21 cellular contexts compared by ENCODE assay signal in the genomic region with DNA sequence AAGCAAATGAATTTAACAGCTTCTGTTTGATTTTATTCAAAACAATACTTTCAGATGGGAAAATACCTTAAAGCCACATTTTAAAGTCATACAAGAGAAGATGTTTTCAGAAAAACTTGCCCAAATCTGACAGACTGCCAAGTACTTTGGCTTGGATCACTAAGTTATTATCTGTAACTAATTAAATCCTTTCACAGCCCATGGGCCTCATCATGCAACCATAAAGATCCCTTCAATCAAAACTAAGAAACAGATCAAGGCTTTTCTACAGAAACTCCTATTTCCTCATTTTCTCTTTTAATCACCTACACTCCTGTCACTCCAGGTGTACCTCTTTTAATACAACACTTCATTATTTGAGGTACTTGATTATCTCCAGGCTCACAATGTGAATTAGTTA. TPM values are rescaled to one million over a fixed set of nuclear protein-coding genes. Genes with fewer than 3 reads are reported as not detected.
A peak's percentile ranks its signal among the peaks of the same experiment; 100 is the strongest.
DNase-seq lines count a peak whose midpoint lies in the region; ATAC-seq and TF ChIP-seq lines count a peak whose summit lies in the region.
"Had no signal": no experiment of that assay in that cellular context is flagged by ENCODE, and none has a peak within 500 bp of the region (broad histone marks: within the 10 kb centered on the region; RNA-seq: fewer than 3 reads in every experiment).

No MANE protein-coding gene starts in this region.

- peaks cover 18% of the 10 kb centered on the region for H3K36me3 Mint-ChIP-seq in T-cell

- POLR2A ChIA-PET in T-cell (lab: Charles Lee) = no interaction called here

- H3K27ac Mint-ChIP-seq in T-cell = no peak overlapping the region
- H3K27ac Mint-ChIP-seq: type B pancreatic cell had no signal

- peaks cover 18 to 21% (median 18%) of the 10 kb centered on the region in 3 donors for H3K4me1 Mint-ChIP-seq in T-cell

- ATAC-seq in GM18511 (IDR thresholded peaks at IDR 0.05; ENCODE audit: unreplicated experiment) (peak; percentile 71), HG02938 (IDR thresholded peaks at IDR 0.05; ENCODE audit: unreplicated experiment) (peak; percentile 50), T-cell (replicated peaks in 1 of 4) (no peak), GM21526 (IDR thresholded peaks at IDR 0.05; ENCODE audit: low FRiP score, unreplicated experiment) (no peak)
- ATAC-seq: heart right ventricle, psoas muscle had no signal

- CTCF ChIA-PET in T-cell (lab: Charles Lee) = no interaction called here

- no peak overlapping the region for H3K4me3 Mint-ChIP-seq in T-cell
- H3K4me3 Mint-ChIP-seq: CD8-positive, alpha-beta memory T cell; type B pancreatic cell had no signal

- H3K4me3 ChIP-seq in astrocyte of the cerebellum (ENCODE audit: low read depth, low read length) = no peak overlapping the region
- H3K4me3 ChIP-seq: GM23248, heart right ventricle, psoas muscle, SJSA1 had no signal

- H3K9me3 Mint-ChIP-seq in T-cell = peaks cover 0 to 6% (median 0%) of the 10 kb centered on the region in 3 donors
- H3K9me3 Mint-ChIP-seq: CD8-positive, alpha-beta memory T cell had no signal

- in situ Hi-C loops in astrocyte of the cerebellum (cut with HindIII; ENCODE audit: low sequenced_read_pairs) = no loop called here

- TF ChIP-seq CTCF in astrocyte of the cerebellum (IDR thresholded peaks at IDR 0.05; ENCODE audit: low read depth, low read length, missing control alignments) = no peak

- DNase-seq in astrocyte of the cerebellum (ENCODE audit: low read depth) = peak; percentile 76
- peak; percentile 36 for DNase-seq in renal cortical epithelial cell (ENCODE audit: low read depth)
- DNase-seq in T-cell = no peak
- DNase-seq in DMS153 treated with DMSO at 0.1 percent for 48 hours (lab: John Stamatoyannopoulos, UW; ENCODE audit: unreplicated experiment) = no peak
- DNase-seq: activated CD8-positive, alpha-beta memory T cell treated with anti-CD3 and anti-CD28 coated beads, Interleukin-2, amount 50 U/mL, for 4 hours; aorta; CD8-positive, alpha-beta memory T cell; GM23248; heart right ventricle; mesenchymal stem cell; MM.1S; NCI-H187; psoas muscle; stimulated activated CD4-positive, alpha-beta T cell treated with anti-CD3 and anti-CD28 coated beads, Interleukin-12 subunit alpha, Interleukin-12 subunit beta, amount 100 ng/mL, for 4 hours; stimulated activated naive CD4-positive, alpha-beta T cell; T1000 had no signal

- no peaks in the 10 kb centered on the region for H3K27me3 Mint-ChIP-seq in T-cell
- H3K27me3 Mint-ChIP-seq: CD8-positive, alpha-beta memory T cell; type B pancreatic cell had no signal

RNA-seq across cellular contexts. Expression of gene BLTP3B, which starts 28.1 kb away (rescaled TPM):
- total RNA-seq in renal cortical epithelial cell (23.3 and 30.0 TPM in 2 replicates), T-cell (10 to 100 TPM; 16.3 to 21.7 (median 18.2) TPM)

Comparison
In these comparisons a context has a peak if more than half of its experiments do, and no peak if none do; other contexts are left out.
1. ATAC-seq: peak in GM18511 (single experiment) and HG02938 (single experiment); none in T-cell (0 of 4) and GM21526 (single experiment).
2. DNase-seq: peak in astrocyte of the cerebellum (single experiment) and renal cortical epithelial cell (single experiment); none in T-cell (0 of 34) and DMS153 treated with DMSO at 0.1 percent for 48 hours (single experiment).